Comparison of ENCODE assay signal across 8 cellular contexts in genomic region chr11:64803846-64804345, GRCh38. TPM values are rescaled to one million over a fixed set of nuclear protein-coding genes. Genes with fewer than 3 reads are reported as not detected.
A peak's percentile ranks its signal among the peaks of the same experiment; 100 is the strongest.
DNase-seq lines count a peak whose midpoint lies in the region; ATAC-seq, FAIRE-seq and TF ChIP-seq lines count a peak whose summit lies in the region.

No MANE protein-coding gene starts in this region.

- intact Hi-C loops in body of pancreas (cut with DNase I) (no loop called here), HepG2 (cut with micrococcal nuclease; ENCODE audit: unreplicated experiment) (loop anchor here (2.0 to 5.0 kb wide), 2 partner anchors 25 to 43 kb away; partner anchors contain the start of gene SF1)

- peaks cover 19% of the 10 kb centered on the region for H3K4me1 Mint-ChIP-seq in activated CD8-positive, alpha-beta memory T cell treated with anti-CD3 and anti-CD28 coated beads, Interleukin-2, amount 10 ng/mL, durations not matched to agents 7 days and 5 days
- peaks cover 8% of the 10 kb centered on the region for H3K4me1 Mint-ChIP-seq in type B pancreatic cell (ENCODE audit: unreplicated experiment)

- no peaks in the 10 kb centered on the region for H4K20me1 ChIP-seq in HepG2 (ENCODE audit: insufficient read depth, low read length)

- peak overlapping the region; percentile 59 for H3K9ac ChIP-seq in HepG2 (ENCODE audit: insufficient read depth, low read depth, low read length)

- peaks cover under 1% of the 10 kb centered on the region for H3K36me3 Mint-ChIP-seq in activated CD8-positive, alpha-beta memory T cell treated with anti-CD3 and anti-CD28 coated beads, Interleukin-2, amount 10 ng/mL, durations not matched to agents 7 days and 5 days
- no peaks in the 10 kb centered on the region for H3K36me3 Mint-ChIP-seq in type B pancreatic cell

- TF ChIP-seq CTCF in body of pancreas (IDR thresholded peaks at IDR 0.05) = no peak
- TF ChIP-seq CTCF in HepG2 (CRISPR knock-in tag; IDR thresholded peaks at IDR 0.05) = no peak
- no peak for TF ChIP-seq CTCF in type B pancreatic cell (conservative IDR thresholded peaks at IDR 0.05)

- TF ChIP-seq RAD21 in HepG2 (CRISPR knock-in tag; IDR thresholded peaks at IDR 0.05) = no peak

- no peaks in the 10 kb centered on the region for H3K27me3 Mint-ChIP-seq in activated CD8-positive, alpha-beta memory T cell treated with anti-CD3 and anti-CD28 coated beads, Interleukin-2, amount 10 ng/mL, durations not matched to agents 7 days and 5 days
- no peaks in the 10 kb centered on the region for H3K27me3 Mint-ChIP-seq in type B pancreatic cell

- H3K27ac ChIP-seq in body of pancreas (peak overlapping the region; percentile 52 to 86 (median 76)), HepG2 (ENCODE audit: extremely low read length, insufficient read depth, low read length) (peak overlapping the region; percentile 63)

- peaks cover 17% of the 10 kb centered on the region for H3K4me1 ChIP-seq in body of pancreas
- H3K4me1 ChIP-seq in HepG2 (ENCODE audit: insufficient read depth, low read length) = peaks cover 57% of the 10 kb centered on the region

- H3K4me3 ChIP-seq in body of pancreas (no peak overlapping the region), HepG2 (replicated peaks in 1 of 3; ENCODE audit: insufficient read depth in 1 of 3, low read depth in 2 of 3, low read length in 3 of 3) (peak overlapping the region; percentile 56 to 74 (median 61))

- H3K4me3 Mint-ChIP-seq in activated CD8-positive, alpha-beta memory T cell treated with anti-CD3 and anti-CD28 coated beads, Interleukin-2, amount 10 ng/mL, durations not matched to agents 7 days and 5 days = peak overlapping the region; percentile 80
- peak overlapping the region; percentile 86 for H3K4me3 Mint-ChIP-seq in type B pancreatic cell

- H3K27me3 ChIP-seq in body of pancreas (no peaks in the 10 kb centered on the region), HepG2 (ENCODE audit: control insufficient read depth in 1 of 2, insufficient read depth in 2 of 2, low read length in 2 of 2) (no peaks in the 10 kb centered on the region)

- CTCF ChIA-PET in activated CD8-positive, alpha-beta memory T cell treated with anti-CD3 and anti-CD28 coated beads, Interleukin-2, amount 10 ng/mL, durations not matched to agents 7 days and 5 days (lab: Charles Lee) = interaction anchor here (1.3 to 2.0 kb wide), 3 partner anchors 9 to 61 kb away, joined by 4 to 5 read pairs (median 5); partner anchors contain the start of gene SF1
- CTCF ChIA-PET in HepG2 (lab: Yijun Ruan, JAX; ENCODE audit: low intra/inter-chr PET ratio, low total read pairs) = no interaction called here

- TSS peak; percentile 54 for BruUV-seq in HepG2 (replicated peaks; lab: Mats Ljungman, UMichigan)

- POLR2A ChIA-PET in HepG2 (lab: Yijun Ruan, JAX) = interaction anchor here (2.3 kb wide), 1 partner anchor 40 kb away, joined by 5 read pairs; the partner anchor contains the start of gene CDC42BPG

- WGBS in body of pancreas, 2 donors = 36 to 38% methylated on average over 15 of the region's 15 CpGs
- 70% methylated on average over 15 of the region's 15 CpGs for WGBS in HepG2 (ENCODE audit: low lambda C conversion rate)

- no peak overlapping the region for H2AFZ ChIP-seq in HepG2 (ENCODE audit: low read length)

- no peak for DNase-seq in activated CD8-positive, alpha-beta memory T cell treated with anti-CD3 and anti-CD28 coated beads, Interleukin-2, amount 10 ng/mL, durations not matched to agents 7 days and 5 days
- no peak for DNase-seq in activated CD8-positive, alpha-beta memory T cell treated with anti-CD3 and anti-CD28 coated beads for 24 hours
- DNase-seq in body of pancreas = no peak
- no peak for DNase-seq in HepG2 (ENCODE audit: low spot score)
- no peak for DNase-seq in type B pancreatic cell (ENCODE audit: extremely low spot score, unreplicated experiment)
- no peak for DNase-seq in COR-L47 (lab: John Stamatoyannopoulos, UW)
- no peak for DNase-seq in stimulated activated CD4-positive, alpha-beta T cell treated with anti-CD3 and anti-CD28 coated beads, Interleukin-4, amount 100 ng/mL, for 24 hours
- DNase-seq in inferior parietal cortex (ENCODE audit: extremely low spot score) = no peak

- in situ Hi-C loops in HepG2 (cut with HindIII; ENCODE audit: extremely low pct_ligation_motif_present, low pct_unique_long_range_greater_than_20kb) = loop anchor here (5.0 kb wide), 1 partner anchor 38 kb away; the partner anchor contains the start of gene CDC42BPG

- ATAC-seq in activated CD8-positive, alpha-beta memory T cell treated with anti-CD3 and anti-CD28 coated beads, Interleukin-2, amount 10 ng/mL, durations not matched to agents 7 days and 5 days = no peak
- ATAC-seq in body of pancreas (no peak), HepG2 (no peak)

- H3K9me3 Mint-ChIP-seq in activated CD8-positive, alpha-beta memory T cell treated with anti-CD3 and anti-CD28 coated beads, Interleukin-2, amount 10 ng/mL, durations not matched to agents 7 days and 5 days (ENCODE audit: low read depth) = no peaks in the 10 kb centered on the region
- H3K9me3 Mint-ChIP-seq in type B pancreatic cell = no peaks in the 10 kb centered on the region

- H3K79me2 ChIP-seq in HepG2 (ENCODE audit: insufficient read depth, low read length) = no peaks in the 10 kb centered on the region

- H3K4me2 ChIP-seq in HepG2 (ENCODE audit: low read depth, low read length) = peak overlapping the region; percentile 69

- TF ChIP-seq POLR2A in body of pancreas (IDR thresholded peaks at IDR 0.05) = no peak
- no peak for TF ChIP-seq POLR2A in HepG2 (IDR thresholded peaks at IDR 0.05; ENCODE audit: insufficient read depth in 1 of 2, low read depth in 2 of 2, low read length in 2 of 2)

- no peaks in the 10 kb centered on the region for H3K9me3 ChIP-seq in body of pancreas
- H3K9me3 ChIP-seq in HepG2 (ENCODE audit: low read length) = no peaks in the 10 kb centered on the region

- H3K36me3 ChIP-seq in body of pancreas (replicated peaks in 1 of 2; ENCODE audit: insufficient read depth in 1 of 2, low read depth in 2 of 2) (no peaks in the 10 kb centered on the region), HepG2 (replicated peaks in 1 of 2; ENCODE audit: control insufficient read depth in 1 of 2, insufficient read depth in 2 of 2, low read length in 2 of 2) (peaks cover 9 to 27% of the 10 kb centered on the region in 2 experiments; a peak in 4 of 5 replicates)

- FAIRE-seq in HepG2 (lab: Jason Lieb, UNC) = no peak

- peak overlapping the region; percentile 81 for H3K27ac Mint-ChIP-seq in activated CD8-positive, alpha-beta memory T cell treated with anti-CD3 and anti-CD28 coated beads, Interleukin-2, amount 10 ng/mL, durations not matched to agents 7 days and 5 days
- H3K27ac Mint-ChIP-seq in type B pancreatic cell = peak overlapping the region; percentile 88

- TF ChIP-seq EP300 in HepG2 (IDR thresholded peaks at IDR 0.05; ENCODE audit: low read depth in 2 of 2, low read length in 2 of 2) (no peak), HepG2 (CRISPR knock-in tag; IDR thresholded peaks at IDR 0.05; ENCODE audit: borderline replicate concordance) (no peak)

RNA-seq across cellular contexts. Expression of gene MAP4K2, which starts 0.9 kb away (rescaled TPM):
- 10 to 100 TPM; 61.1 to 65.0 TPM for total RNA-seq in activated CD8-positive, alpha-beta memory T cell treated with anti-CD3 and anti-CD28 coated beads, Interleukin-2, amount 10 ng/mL, durations not matched to agents 7 days and 5 days
- total RNA-seq in body of pancreas = 10 to 100 TPM; 10.4 to 18.1 TPM
- total RNA-seq in HepG2 (2016; rRNA removed; fragmentation: Illumina TruSeq; extraction: Trizol) = 7.8 and 8.3 TPM in 2 replicates
- total RNA-seq in HepG2 (2016; cell fraction: cytosol; rRNA removed; fragmentation: Illumina TruSeq; extraction: Trizol; ENCODE audit: low read depth) = 3.5 and 4.1 TPM in 2 replicates
- 4.8 and 7.6 TPM in 2 replicates for total RNA-seq in HepG2 (2016; cell fraction: insoluble cytoplasmic fraction; rRNA removed; fragmentation: Illumina TruSeq; extraction: Trizol)
- 10.9 and 11.1 TPM in 2 replicates for total RNA-seq in HepG2 (2016; cell fraction: membrane; rRNA removed; fragmentation: Illumina TruSeq; extraction: Trizol)
- total RNA-seq in HepG2 (2016; cell fraction: nucleus; rRNA removed; fragmentation: Illumina TruSeq; extraction: Trizol) = 6.7 and 7.4 TPM in 2 replicates
- polyA plus RNA-seq in HepG2 (2011; rRNA removed) = 15.5 and 17.6 TPM in 2 replicates
- 7.7 and 11.1 TPM in 2 replicates for polyA plus RNA-seq in HepG2 (2011; cell fraction: cytosol; rRNA removed)
- 71.3 and 101 TPM in 2 replicates for polyA plus RNA-seq in HepG2 (2011; cell fraction: nucleus; rRNA removed)
- polyA plus RNA-seq in HepG2 (2012) = 8.7 and 10.1 TPM in 2 replicates
- polyA plus RNA-seq in HepG2 (2016; cell fraction: cytosol; fragmentation: Illumina TruSeq; extraction: Trizol; ENCODE audit: low read depth) = 5.1 and 6.2 TPM in 2 replicates
- 7.8 and 9.1 TPM in 2 replicates for polyA plus RNA-seq in HepG2 (2016; cell fraction: insoluble cytoplasmic fraction; fragmentation: Illumina TruSeq; extraction: Trizol; ENCODE audit: low read depth)
- polyA plus RNA-seq in HepG2 (2016; cell fraction: membrane; fragmentation: Illumina TruSeq; extraction: Trizol; ENCODE audit: low read depth) = 9.5 and 11.8 TPM in 2 replicates
- 20.0 and 20.1 TPM in 2 replicates for polyA plus RNA-seq in HepG2 (2016; cell fraction: nucleus; fragmentation: Illumina TruSeq; extraction: Trizol; ENCODE audit: insufficient read depth, low read depth)
- polyA minus RNA-seq in HepG2 (2011; rRNA and poly(A)+ RNA removed; ENCODE audit: low replicate concordance) = 25.9 and 40.8 TPM in 2 replicates
- 4.3 and 6.6 TPM in 2 replicates for polyA minus RNA-seq in HepG2 (2011; cell fraction: cytosol; rRNA and poly(A)+ RNA removed)
- polyA minus RNA-seq in HepG2 (2011; cell fraction: nucleus; rRNA and poly(A)+ RNA removed) = 8.7 and 10.9 TPM in 2 replicates
- total RNA-seq in type B pancreatic cell (ENCODE audit: low replicate concordance) = 8.6 and 20.2 TPM in 2 replicates

RNA-seq across cellular contexts. Expression of gene MEN1, which starts 6.5 kb away (rescaled TPM):
- total RNA-seq in activated CD8-positive, alpha-beta memory T cell treated with anti-CD3 and anti-CD28 coated beads, Interleukin-2, amount 10 ng/mL, durations not matched to agents 7 days and 5 days = 10 to 100 TPM; 31.2 to 42.1 TPM
- total RNA-seq in body of pancreas (10 to 100 TPM; 18.8 to 18.9 TPM), HepG2 (2016; rRNA removed; fragmentation: Illumina TruSeq; extraction: Trizol) (15.3 and 20.5 TPM in 2 replicates), type B pancreatic cell (ENCODE audit: low replicate concordance) (35.5 and 50.6 TPM in 2 replicates)
- 3.8 and 4.3 TPM in 2 replicates for total RNA-seq in HepG2 (2016; cell fraction: cytosol; rRNA removed; fragmentation: Illumina TruSeq; extraction: Trizol; ENCODE audit: low read depth)
- 11.7 and 21.5 TPM in 2 replicates for total RNA-seq in HepG2 (2016; cell fraction: insoluble cytoplasmic fraction; rRNA removed; fragmentation: Illumina TruSeq; extraction: Trizol)
- total RNA-seq in HepG2 (2016; cell fraction: membrane; rRNA removed; fragmentation: Illumina TruSeq; extraction: Trizol) = 9.8 and 11.2 TPM in 2 replicates
- total RNA-seq in HepG2 (2016; cell fraction: nucleus; rRNA removed; fragmentation: Illumina TruSeq; extraction: Trizol) = 16.8 and 17.9 TPM in 2 replicates
- 27.3 and 30.9 TPM in 2 replicates for polyA plus RNA-seq in HepG2 (2011; rRNA removed)
- polyA plus RNA-seq in HepG2 (2011; cell fraction: cytosol; rRNA removed) = 11.1 and 16.7 TPM in 2 replicates
- 97.2 and 109 TPM in 2 replicates for polyA plus RNA-seq in HepG2 (2011; cell fraction: nucleus; rRNA removed)
- polyA plus RNA-seq in HepG2 (2012) = 19.6 and 26.4 TPM in 2 replicates
- polyA plus RNA-seq in HepG2 (2016; cell fraction: cytosol; fragmentation: Illumina TruSeq; extraction: Trizol; ENCODE audit: low read depth) = 5.0 and 5.9 TPM in 2 replicates
- 24.4 and 31.0 TPM in 2 replicates for polyA plus RNA-seq in HepG2 (2016; cell fraction: insoluble cytoplasmic fraction; fragmentation: Illumina TruSeq; extraction: Trizol; ENCODE audit: low read depth)
- 13.6 and 15.0 TPM in 2 replicates for polyA plus RNA-seq in HepG2 (2016; cell fraction: membrane; fragmentation: Illumina TruSeq; extraction: Trizol; ENCODE audit: low read depth)
- polyA plus RNA-seq in HepG2 (2016; cell fraction: nucleus; fragmentation: Illumina TruSeq; extraction: Trizol; ENCODE audit: insufficient read depth, low read depth) = 70.2 and 70.8 TPM in 2 replicates
- 38.1 and 40.7 TPM in 2 replicates for polyA minus RNA-seq in HepG2 (2011; rRNA and poly(A)+ RNA removed; ENCODE audit: low replicate concordance)
- 14.8 and 15.4 TPM in 2 replicates for polyA minus RNA-seq in HepG2 (2011; cell fraction: cytosol; rRNA and poly(A)+ RNA removed)
- 11.1 and 15.7 TPM in 2 replicates for polyA minus RNA-seq in HepG2 (2011; cell fraction: nucleus; rRNA and poly(A)+ RNA removed)

RNA-seq across cellular contexts. Expression of gene SF1, which starts 25.6 kb away (rescaled TPM):
- total RNA-seq in activated CD8-positive, alpha-beta memory T cell treated with anti-CD3 and anti-CD28 coated beads, Interleukin-2, amount 10 ng/mL, durations not matched to agents 7 days and 5 days = 100 to 1,000 TPM; 442 to 462 TPM
- total RNA-seq in body of pancreas (100 to 1,000 TPM; 150 to 470 TPM), HepG2 (2016; rRNA removed; fragmentation: Illumina TruSeq; extraction: Trizol) (42.5 and 70.4 TPM in 2 replicates), type B pancreatic cell (ENCODE audit: low replicate concordance) (315 and 450 TPM in 2 replicates)
- total RNA-seq in HepG2 (2016; cell fraction: cytosol; rRNA removed; fragmentation: Illumina TruSeq; extraction: Trizol; ENCODE audit: low read depth) = 16.0 and 19.1 TPM in 2 replicates
- 36.1 and 70.7 TPM in 2 replicates for total RNA-seq in HepG2 (2016; cell fraction: insoluble cytoplasmic fraction; rRNA removed; fragmentation: Illumina TruSeq; extraction: Trizol)
- total RNA-seq in HepG2 (2016; cell fraction: membrane; rRNA removed; fragmentation: Illumina TruSeq; extraction: Trizol) = 45.9 and 46.6 TPM in 2 replicates
- total RNA-seq in HepG2 (2016; cell fraction: nucleus; rRNA removed; fragmentation: Illumina TruSeq; extraction: Trizol) = 163 and 180 TPM in 2 replicates
- polyA plus RNA-seq in HepG2 (2011; rRNA removed) = 51.9 and 55.5 TPM in 2 replicates
- 14.3 and 16.0 TPM in 2 replicates for polyA plus RNA-seq in HepG2 (2011; cell fraction: cytosol; rRNA removed)
- 223 and 237 TPM in 2 replicates for polyA plus RNA-seq in HepG2 (2011; cell fraction: nucleus; rRNA removed)
- polyA plus RNA-seq in HepG2 (2012) = 130 and 151 TPM in 2 replicates
- polyA plus RNA-seq in HepG2 (2016; cell fraction: cytosol; fragmentation: Illumina TruSeq; extraction: Trizol; ENCODE audit: low read depth) = 30.5 and 31.3 TPM in 2 replicates
- 93.3 and 132 TPM in 2 replicates for polyA plus RNA-seq in HepG2 (2016; cell fraction: insoluble cytoplasmic fraction; fragmentation: Illumina TruSeq; extraction: Trizol; ENCODE audit: low read depth)
- 63.8 and 66.4 TPM in 2 replicates for polyA plus RNA-seq in HepG2 (2016; cell fraction: membrane; fragmentation: Illumina TruSeq; extraction: Trizol; ENCODE audit: low read depth)
- polyA plus RNA-seq in HepG2 (2016; cell fraction: nucleus; fragmentation: Illumina TruSeq; extraction: Trizol; ENCODE audit: insufficient read depth, low read depth) = 426 and 461 TPM in 2 replicates
- polyA minus RNA-seq in HepG2 (2011; rRNA and poly(A)+ RNA removed; ENCODE audit: low replicate concordance) = 77.9 and 101 TPM in 2 replicates
- polyA minus RNA-seq in HepG2 (2011; cell fraction: cytosol; rRNA and poly(A)+ RNA removed) = 31.1 and 32.0 TPM in 2 replicates
- polyA minus RNA-seq in HepG2 (2011; cell fraction: nucleus; rRNA and poly(A)+ RNA removed) = 297 and 338 TPM in 2 replicates

RNA-seq across cellular contexts. Expression of gene CDC42BPG, which starts 40.6 kb away (rescaled TPM):
- under 1 TPM; 0.50 to 0.61 TPM for total RNA-seq in activated CD8-positive, alpha-beta memory T cell treated with anti-CD3 and anti-CD28 coated beads, Interleukin-2, amount 10 ng/mL, durations not matched to agents 7 days and 5 days
- total RNA-seq in body of pancreas (10 to 100 TPM; 13.5 to 18.9 TPM), HepG2 (2016; rRNA removed; fragmentation: Illumina TruSeq; extraction: Trizol) (0.77 and 1.4 TPM in 2 replicates), type B pancreatic cell (ENCODE audit: low replicate concordance) (20.1 and 47.7 TPM in 2 replicates)
- 0.10 and 0.35 TPM in 2 replicates for total RNA-seq in HepG2 (2016; cell fraction: cytosol; rRNA removed; fragmentation: Illumina TruSeq; extraction: Trizol; ENCODE audit: low read depth)
- 0.42 and 1.4 TPM in 2 replicates for total RNA-seq in HepG2 (2016; cell fraction: insoluble cytoplasmic fraction; rRNA removed; fragmentation: Illumina TruSeq; extraction: Trizol)
- 0.37 and 0.38 TPM in 2 replicates for total RNA-seq in HepG2 (2016; cell fraction: membrane; rRNA removed; fragmentation: Illumina TruSeq; extraction: Trizol)
- 1.8 and 2.0 TPM in 2 replicates for total RNA-seq in HepG2 (2016; cell fraction: nucleus; rRNA removed; fragmentation: Illumina TruSeq; extraction: Trizol)
- 0.55 and 0.99 TPM in 2 replicates for polyA plus RNA-seq in HepG2 (2011; rRNA removed)
- 0.34 and 0.54 TPM in 2 replicates for polyA plus RNA-seq in HepG2 (2011; cell fraction: cytosol; rRNA removed)
- polyA plus RNA-seq in HepG2 (2011; cell fraction: nucleus; rRNA removed) = 6.3 and 7.3 TPM in 2 replicates
- polyA plus RNA-seq in HepG2 (2012) = 1.2 and 1.3 TPM in 2 replicates
- 0.06 and 0.11 TPM in 2 replicates for polyA plus RNA-seq in HepG2 (2016; cell fraction: cytosol; fragmentation: Illumina TruSeq; extraction: Trizol; ENCODE audit: low read depth)
- polyA plus RNA-seq in HepG2 (2016; cell fraction: insoluble cytoplasmic fraction; fragmentation: Illumina TruSeq; extraction: Trizol; ENCODE audit: low read depth) = 0.63 and 0.75 TPM in 2 replicates
- polyA plus RNA-seq in HepG2 (2016; cell fraction: membrane; fragmentation: Illumina TruSeq; extraction: Trizol; ENCODE audit: low read depth) = 0.24 and 0.70 TPM in 2 replicates
- polyA plus RNA-seq in HepG2 (2016; cell fraction: nucleus; fragmentation: Illumina TruSeq; extraction: Trizol; ENCODE audit: insufficient read depth, low read depth) = 4.9 and 5.6 TPM in 2 replicates
- 1.3 and 2.7 TPM in 2 replicates for polyA minus RNA-seq in HepG2 (2011; rRNA and poly(A)+ RNA removed; ENCODE audit: low replicate concordance)
- polyA minus RNA-seq in HepG2 (2011; cell fraction: cytosol; rRNA and poly(A)+ RNA removed) = 0.59 and 1.6 TPM in 2 replicates
- polyA minus RNA-seq in HepG2 (2011; cell fraction: nucleus; rRNA and poly(A)+ RNA removed) = 1.9 and 4.0 TPM in 2 replicates

RNA-seq across cellular contexts. Expression of gene PYGM, which starts 44.1 kb away (rescaled TPM):
- 1 to 10 TPM; 2.0 to 3.2 TPM for total RNA-seq in activated CD8-positive, alpha-beta memory T cell treated with anti-CD3 and anti-CD28 coated beads, Interleukin-2, amount 10 ng/mL, durations not matched to agents 7 days and 5 days
- total RNA-seq in body of pancreas (1 to 10 TPM in 1 of 2 donors, under 1 TPM in 1; 0.78 to 4.3 TPM), HepG2 (2016; rRNA removed; fragmentation: Illumina TruSeq; extraction: Trizol) (0.11 TPM in 1 of 2 replicates, not detected in the other), type B pancreatic cell (ENCODE audit: low replicate concordance) (2.0 and 239 TPM in 2 replicates)
- total RNA-seq in HepG2 (2016; cell fraction: cytosol; rRNA removed; fragmentation: Illumina TruSeq; extraction: Trizol; ENCODE audit: low read depth) = not detected in 2 replicates
- 0.06 TPM in 1 of 2 replicates, not detected in the other for total RNA-seq in HepG2 (2016; cell fraction: insoluble cytoplasmic fraction; rRNA removed; fragmentation: Illumina TruSeq; extraction: Trizol)
- total RNA-seq in HepG2 (2016; cell fraction: membrane; rRNA removed; fragmentation: Illumina TruSeq; extraction: Trizol) = not detected in 2 replicates
- 0.13 and 0.16 TPM in 2 replicates for total RNA-seq in HepG2 (2016; cell fraction: nucleus; rRNA removed; fragmentation: Illumina TruSeq; extraction: Trizol)
- polyA plus RNA-seq in HepG2 (2011; rRNA removed) = 0.12 and 0.13 TPM in 2 replicates
- polyA plus RNA-seq in HepG2 (2011; cell fraction: cytosol; rRNA removed) = 0.08 and 0.09 TPM in 2 replicates
- 0.31 and 0.51 TPM in 2 replicates for polyA plus RNA-seq in HepG2 (2011; cell fraction: nucleus; rRNA removed)
- polyA plus RNA-seq in HepG2 (2012) = 0.19 and 0.24 TPM in 2 replicates
- not detected in 2 replicates for polyA plus RNA-seq in HepG2 (2016; cell fraction: cytosol; fragmentation: Illumina TruSeq; extraction: Trizol; ENCODE audit: low read depth)
- polyA plus RNA-seq in HepG2 (2016; cell fraction: insoluble cytoplasmic fraction; fragmentation: Illumina TruSeq; extraction: Trizol; ENCODE audit: low read depth) = not detected in 2 replicates
- not detected in 2 replicates for polyA plus RNA-seq in HepG2 (2016; cell fraction: membrane; fragmentation: Illumina TruSeq; extraction: Trizol; ENCODE audit: low read depth)
- not detected in 2 replicates for polyA plus RNA-seq in HepG2 (2016; cell fraction: nucleus; fragmentation: Illumina TruSeq; extraction: Trizol; ENCODE audit: insufficient read depth, low read depth)
- polyA minus RNA-seq in HepG2 (2011; rRNA and poly(A)+ RNA removed; ENCODE audit: low replicate concordance) = 0.68 and 0.84 TPM in 2 replicates
- polyA minus RNA-seq in HepG2 (2011; cell fraction: cytosol; rRNA and poly(A)+ RNA removed) = 0.26 TPM in 1 of 2 replicates, not detected in the other
- 0.62 and 0.77 TPM in 2 replicates for polyA minus RNA-seq in HepG2 (2011; cell fraction: nucleus; rRNA and poly(A)+ RNA removed)

Comparison
In these comparisons a context has a peak if more than half of its experiments do, and no peak if none do; other contexts are left out.
1. H3K4me3 ChIP-seq: peak in HepG2 (3 of 3); none in body of pancreas (0 of 2).